8 cellular contexts compared by ENCODE assay signal in genomic region chr3:105353485-105354161, GRCh38. TPM values are rescaled to one million over a fixed set of nuclear protein-coding genes. Genes with fewer than 3 reads are reported as not detected.
DNase-seq lines count a peak whose midpoint lies in the region; ATAC-seq and TF ChIP-seq lines count a peak whose summit lies in the region.

No MANE protein-coding gene starts in this region.

- H3K27ac ChIP-seq in AG04450 (ENCODE audit: low read depth, low read length) (peak overlapping the region; percentile 85), testis (no peak overlapping the region)

- CTCF ChIA-PET in AG04450 (lab: Charles Lee), result interaction anchor here (0.6 to 1.4 kb wide), 2 partner anchors 749 to 896 kb away, joined by 3 to 4 read pairs; no protein-coding TSS in a partner anchor

- H3K9me3 ChIP-seq in AG04450 (ENCODE audit: control insufficient read depth, insufficient read depth, low read length) (peaks cover 5% of the 10 kb centered on the region; the same call in 1 of the 2 replicates), testis (no peaks in the 10 kb centered on the region)

- H3K4me3 ChIP-seq in AG04450 (ENCODE audit: low read depth, low read length) (peak overlapping the region; percentile 56), astrocyte of the cerebellum (ENCODE audit: low read depth, low read length) (peak overlapping the region; percentile 41), testis (peak overlapping the region; percentile 22 to 47)

- H3K27me3 ChIP-seq in AG04450 (ENCODE audit: control insufficient read depth, insufficient read depth, low read length) (no peaks in the 10 kb centered on the region), testis (no peaks in the 10 kb centered on the region)

- WGBS in testis, 2 donors, result 28 to 33% methylated on average over 22 to 37 of the region's 37 CpGs

- ATAC-seq in GM21367 (IDR thresholded peaks at IDR 0.05; ENCODE audit: unreplicated experiment), result no peak

- no peak for TF ChIP-seq POLR2A in testis (IDR thresholded peaks at IDR 0.05)

- no peaks in the 10 kb centered on the region for H3K4me1 ChIP-seq in testis

- POLR2A ChIA-PET in AG04450 (lab: Yijun Ruan, JAX), result no interaction called here

- in situ Hi-C loops in astrocyte of the cerebellum (cut with HindIII; ENCODE audit: low sequenced_read_pairs), result loop anchor here (25.0 kb wide), 1 partner anchor 716 kb away; no protein-coding TSS in a partner anchor

- intact Hi-C loops in testis (cut with DNase I; ENCODE audit: low total_unique reads), result no loop called here

- H3K36me3 ChIP-seq in testis (ENCODE audit: low read depth, missing control alignments), result no peaks in the 10 kb centered on the region

- TF ChIP-seq CTCF in AG04450 (IDR thresholded peaks at IDR 0.05; ENCODE audit: low read depth, low read length), result 0 out of 2 replicates have a peak, but pooled peaks have one; percentile 8
- no peak for TF ChIP-seq CTCF in astrocyte of the cerebellum (IDR thresholded peaks at IDR 0.05; ENCODE audit: low read depth, low read length, missing control alignments)
- no peak for TF ChIP-seq CTCF in testis (IDR thresholded peaks at IDR 0.05)

- DNase-seq in AG04450 (ENCODE audit: low read depth, low spot score) (no peak), HCEC 1CT (peak; percentile 68), astrocyte of the cerebellum (ENCODE audit: low read depth) (no peak), kidney glomerular epithelial cell (lab: John Stamatoyannopoulos, UW) (peak; percentile 38), testis (peak; percentile 18), NCI-H146 (lab: John Stamatoyannopoulos, UW) (no peak), NCI-H187 (lab: John Stamatoyannopoulos, UW) (no peak)

RNA-seq across cellular contexts. Expression of gene ALCAM, which starts 13.1 kb away (rescaled TPM):
- polyA plus RNA-seq in AG04450 (2011; rRNA removed) (198 and 275 TPM in 2 replicates), testis (ENCODE audit: insufficient read depth, low read depth, low replicate concordance) (9.0 TPM)
- polyA minus RNA-seq in AG04450 (2011; rRNA and poly(A)+ RNA removed), result 109 and 223 TPM in 2 replicates
- 1 to 10 TPM; 8.3 to 8.7 TPM for total RNA-seq in testis

Comparison
In these comparisons a context has a peak if more than half of its experiments do, and no peak if none do; other contexts are left out.
1. DNase-seq: peak in HCEC 1CT (single experiment), kidney glomerular epithelial cell (single experiment) and testis (single experiment); none in AG04450 (single experiment), astrocyte of the cerebellum (single experiment), NCI-H146 (single experiment) and NCI-H187 (0 of 2).
2. RNA of gene ALCAM, which starts 13.1 kb away (polyA plus RNA-seq): 198 to 275 TPM in AG04450; 9.0 TPM in testis (single experiment); every median in the first group is over 10 times any median in the second.
3. Peak in every context shown above with its lines, with median percentiles within 50 percentile points of each other: H3K4me3 ChIP-seq.